Comparison of ENCODE assay signal across 8 cellular contexts in the genomic region with DNA sequence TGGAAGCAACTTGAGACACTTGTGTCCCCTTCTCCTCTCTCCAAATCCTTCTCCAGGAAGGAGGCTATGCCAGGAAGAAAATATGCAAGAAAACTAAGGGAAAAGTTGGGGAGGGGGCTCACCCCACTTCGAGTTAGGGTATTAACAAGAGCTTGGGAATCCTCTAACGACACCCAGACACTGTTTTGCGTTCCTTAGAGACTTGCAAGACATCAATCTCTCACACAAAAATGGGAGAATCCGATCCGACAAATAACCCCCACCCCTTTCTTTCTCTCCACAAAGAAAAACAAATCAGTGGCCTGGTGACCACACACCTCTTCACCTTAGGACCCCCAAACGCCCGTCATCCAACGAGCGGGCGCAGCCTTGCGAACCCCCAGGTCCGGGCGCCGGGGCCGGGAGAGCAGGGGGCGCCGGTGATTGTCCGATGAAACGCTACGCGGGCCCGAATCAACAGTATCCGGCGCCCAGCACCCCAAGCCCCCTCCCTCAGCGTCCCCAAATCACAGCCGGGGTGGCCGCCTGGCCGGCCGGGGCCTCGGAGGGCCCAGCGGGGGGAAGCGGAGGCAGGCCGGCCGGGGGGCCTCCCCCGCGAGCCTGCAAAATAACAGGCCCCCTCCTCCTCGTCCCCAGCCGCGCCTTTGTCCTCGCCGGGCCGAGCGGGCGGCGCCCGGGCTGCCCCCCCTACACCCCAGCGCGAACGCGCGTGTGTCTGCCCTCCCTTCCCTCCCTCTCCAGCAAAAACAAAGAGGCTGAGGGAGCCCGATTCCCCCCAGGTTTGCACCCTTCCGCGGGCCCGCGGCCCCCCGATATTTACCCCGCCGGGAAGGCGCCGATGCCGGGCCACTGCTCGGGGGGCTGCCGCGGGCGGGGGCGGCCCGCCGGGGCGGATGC. TPM values are rescaled to one million over a fixed set of nuclear protein-coding genes. Genes with fewer than 3 reads are reported as not detected.
DNase-seq lines count a peak whose midpoint lies in the region; ATAC-seq and TF ChIP-seq lines count a peak whose summit lies in the region.

No MANE protein-coding gene starts in this region.

- peaks cover 59% of the 10 kb centered on the region for H3K79me2 ChIP-seq in DND-41 (ENCODE audit: insufficient read depth, low read length)

- TF ChIP-seq CTCF in DND-41 (IDR thresholded peaks at IDR 0.05; ENCODE audit: borderline replicate concordance, extremely low read depth, low read length, poor library complexity, severe bottlenecking) (no peak), upper lobe of right lung (IDR thresholded peaks at IDR 0.05) (no peak)

- no peaks in the 10 kb centered on the region for H3K9me3 ChIP-seq in DND-41 (ENCODE audit: insufficient read depth, low read length, severe bottlenecking)
- H3K9me3 ChIP-seq in SK-N-MC (ENCODE audit: low read depth, low read length), result no peaks in the 10 kb centered on the region
- H3K9me3 ChIP-seq in neuron (ENCODE audit: low read length), result no peaks in the 10 kb centered on the region
- no peaks in the 10 kb centered on the region for H3K9me3 ChIP-seq in upper lobe of right lung

- H3K27me3 ChIP-seq in DND-41 (ENCODE audit: insufficient read depth, low read length, poor library complexity) (no peaks in the 10 kb centered on the region), neuron (ENCODE audit: insufficient read depth, low read length) (no peaks in the 10 kb centered on the region), upper lobe of right lung (no peaks in the 10 kb centered on the region)

- DNase-seq in DND-41, result peak; percentile 60
- DNase-seq in SK-N-MC (ENCODE audit: low read depth, low spot score), result peak; percentile 10
- DNase-seq in activated naive CD8-positive, alpha-beta T cell treated with anti-CD3 and anti-CD28 coated beads, Interleukin-2, amount 50 U/mL, for 16 hours (ENCODE audit: low read depth, low spot score), result peak; percentile 17
- peak; percentile 51 for DNase-seq in glomerular visceral epithelial cell (ENCODE audit: extremely low spot score)
- DNase-seq in upper lobe of right lung, result peak; percentile 89

- H2AFZ ChIP-seq in DND-41 (ENCODE audit: low read depth, low read length) (peak overlapping the region; percentile 69), neuron (ENCODE audit: low read depth, low read length) (no peak overlapping the region)

- peak overlapping the region; percentile 71 to 83 for H3K4me3 ChIP-seq in DND-41 (ENCODE audit: low read depth in 1 of 2, low read length in 2 of 2)
- peak overlapping the region; percentile 85 for H3K4me3 ChIP-seq in SK-N-MC
- H3K4me3 ChIP-seq in neuron (ENCODE audit: low read length), result peak overlapping the region; percentile 83
- H3K4me3 ChIP-seq in upper lobe of right lung, result peak overlapping the region; percentile 79

- peak overlapping the region; percentile 69 for H3K4me2 ChIP-seq in DND-41 (ENCODE audit: insufficient read depth, low read length)

- H3K36me3 ChIP-seq in DND-41 (ENCODE audit: insufficient read depth, low read length), result peaks cover 34% of the 10 kb centered on the region
- H3K36me3 ChIP-seq in SK-N-MC (ENCODE audit: insufficient read depth, low read length), result peaks cover 29% of the 10 kb centered on the region
- H3K36me3 ChIP-seq in neuron (ENCODE audit: insufficient read depth, low read length), result peaks cover 25% of the 10 kb centered on the region
- peaks cover 13% of the 10 kb centered on the region for H3K36me3 ChIP-seq in upper lobe of right lung

- ATAC-seq in DND-41 (ENCODE audit: insufficient read depth, low read depth) (peak; percentile 63), HG02798 (IDR thresholded peaks at IDR 0.05; ENCODE audit: poor library complexity, unreplicated experiment) (peak; percentile 52), upper lobe of right lung (peak; percentile 68), HG02852 (IDR thresholded peaks at IDR 0.05; ENCODE audit: unreplicated experiment) (no peak)

- H3K9ac ChIP-seq in DND-41 (ENCODE audit: low read depth, low read length) (peak overlapping the region; percentile 91), SK-N-MC (ENCODE audit: insufficient read length) (peak overlapping the region; percentile 99)

- H4K20me1 ChIP-seq in DND-41 (ENCODE audit: insufficient read depth, low read length), result peaks cover 43% of the 10 kb centered on the region

- H3K27ac ChIP-seq in DND-41 (ENCODE audit: low read length), result peak overlapping the region; percentile 61
- peak overlapping the region; percentile 95 for H3K27ac ChIP-seq in SK-N-MC
- peak overlapping the region; percentile 97 for H3K27ac ChIP-seq in upper lobe of right lung

- peaks cover 57% of the 10 kb centered on the region for H3K4me1 ChIP-seq in DND-41 (ENCODE audit: insufficient read depth, low read length)
- H3K4me1 ChIP-seq in neuron (ENCODE audit: insufficient read depth, low read length), result peaks cover 34% of the 10 kb centered on the region
- peaks cover 38% of the 10 kb centered on the region for H3K4me1 ChIP-seq in upper lobe of right lung

- intact Hi-C loops in upper lobe of right lung (cut with DNase I), result no loop called here

RNA-seq across cellular contexts. Expression of a gene that starts 0.6 kb away (rescaled TPM):
- total RNA-seq in upper lobe of right lung, result 115 TPM

RNA-seq across cellular contexts. Expression of a gene that starts 43.8 kb away (rescaled TPM):
- 79.2 TPM for total RNA-seq in upper lobe of right lung

Comparison
In these comparisons a context has a peak if more than half of its experiments do, and no peak if none do; other contexts are left out.
1. DNase-seq: peak in every context shown above with its lines; median percentile 89 in upper lobe of right lung; 60 in DND-41; 51 in glomerular visceral epithelial cell; 17 in activated naive CD8-positive, alpha-beta T cell treated with anti-CD3 and anti-CD28 coated beads, Interleukin-2, amount 50 U/mL, for 16 hours; 10 in SK-N-MC.